Comparison of ENCODE assay signal across 18 cellular contexts in genomic region chr1:91610829-91611228, GRCh38.
"Had no signal": no experiment of that assay in that cellular context is flagged by ENCODE, and none has a peak within 500 bp of the region (broad histone marks: within the 10 kb centered on the region; RNA-seq: fewer than 3 reads in every experiment).

No MANE protein-coding gene starts in this region.

- H3K36me3 Mint-ChIP-seq: activated naive CD4-positive, alpha-beta T cell treated with anti-CD3 and anti-CD28 coated beads, Interleukin-2, amount 10 ng/mL, durations not matched to agents 7 days and 5 days; natural killer cell had no signal

- H3K9me3 Mint-ChIP-seq: activated naive CD4-positive, alpha-beta T cell treated with anti-CD3 and anti-CD28 coated beads, Interleukin-2, amount 10 ng/mL, durations not matched to agents 7 days and 5 days; activated naive CD8-positive, alpha-beta T cell treated with anti-CD3 and anti-CD28 coated beads, Interleukin-2, amount 50 U/mL, for 24 hours; central memory CD8-positive, alpha-beta T cell; natural killer cell had no signal

- H3K27me3 ChIP-seq: ascending aorta, esophagus squamous epithelium, heart left ventricle had no signal

- H3K36me3 ChIP-seq: ascending aorta, esophagus squamous epithelium, heart left ventricle had no signal

- H3K9me3 ChIP-seq: ascending aorta, esophagus squamous epithelium had no signal

- H3K27me3 Mint-ChIP-seq: activated naive CD4-positive, alpha-beta T cell treated with anti-CD3 and anti-CD28 coated beads, Interleukin-2, amount 10 ng/mL, durations not matched to agents 7 days and 5 days; activated naive CD8-positive, alpha-beta T cell treated with anti-CD3 and anti-CD28 coated beads, Interleukin-2, amount 50 U/mL, for 24 hours; central memory CD8-positive, alpha-beta T cell had no signal

- H3K27ac Mint-ChIP-seq: activated naive CD4-positive, alpha-beta T cell treated with anti-CD3 and anti-CD28 coated beads, Interleukin-2, amount 10 ng/mL, durations not matched to agents 7 days and 5 days; activated naive CD8-positive, alpha-beta T cell treated with anti-CD3 and anti-CD28 coated beads, Interleukin-2, amount 50 U/mL, for 24 hours; natural killer cell had no signal

- H3K4me3 ChIP-seq: ascending aorta, esophagus squamous epithelium, heart left ventricle had no signal

- DNase-seq: activated CD4-positive, alpha-beta T cell treated with anti-CD3 and anti-CD28 coated beads, Interleukin-2, amount 50 U/mL, for 1 hour; activated CD8-positive, alpha-beta memory T cell treated with anti-CD3 and anti-CD28 coated beads, Interleukin-2, amount 50 U/mL, for 4 hours; activated effector memory CD4-positive, alpha-beta T cell treated with Interleukin-2 at 50 U/mL for 16 hours; activated naive CD4-positive, alpha-beta T cell treated with anti-CD3 and anti-CD28 coated beads, Interleukin-2, amount 10 ng/mL, durations not matched to agents 7 days and 5 days; activated naive CD8-positive, alpha-beta T cell treated with anti-CD3 and anti-CD28 coated beads, Interleukin-2, amount 50 U/mL, for 24 hours; activated T-cell treated with anti-CD3 and anti-CD28 coated beads, Interleukin-2, amount 50 U/mL, for 48 hours; cortex of kidney; effector CD4-positive, alpha-beta T cell; esophagus squamous epithelium; heart left ventricle; left ventricle myocardium superior; natural killer cell; nucleus accumbens; retina; stimulated activated naive CD4-positive, alpha-beta T cell had no signal

- H3K27ac ChIP-seq: ascending aorta had no signal

- H3K4me3 Mint-ChIP-seq: activated naive CD4-positive, alpha-beta T cell treated with anti-CD3 and anti-CD28 coated beads, Interleukin-2, amount 10 ng/mL, durations not matched to agents 7 days and 5 days; activated naive CD8-positive, alpha-beta T cell treated with anti-CD3 and anti-CD28 coated beads, Interleukin-2, amount 50 U/mL, for 24 hours; central memory CD8-positive, alpha-beta T cell; natural killer cell had no signal

- ATAC-seq: activated CD4-positive, CD25-positive, alpha-beta regulatory T cell treated with anti-CD3 and anti-CD28 coated beads, Interleukin-2, amount 50 U/mL, for 24 hours; activated naive CD8-positive, alpha-beta T cell treated with anti-CD3 and anti-CD28 coated beads, Interleukin-2, amount 50 U/mL, for 24 hours; heart left ventricle; left ventricle myocardium superior; natural killer cell had no signal

- H3K4me1 ChIP-seq: ascending aorta had no signal
